25 cellular contexts compared by ENCODE assay signal in the genomic region with DNA sequence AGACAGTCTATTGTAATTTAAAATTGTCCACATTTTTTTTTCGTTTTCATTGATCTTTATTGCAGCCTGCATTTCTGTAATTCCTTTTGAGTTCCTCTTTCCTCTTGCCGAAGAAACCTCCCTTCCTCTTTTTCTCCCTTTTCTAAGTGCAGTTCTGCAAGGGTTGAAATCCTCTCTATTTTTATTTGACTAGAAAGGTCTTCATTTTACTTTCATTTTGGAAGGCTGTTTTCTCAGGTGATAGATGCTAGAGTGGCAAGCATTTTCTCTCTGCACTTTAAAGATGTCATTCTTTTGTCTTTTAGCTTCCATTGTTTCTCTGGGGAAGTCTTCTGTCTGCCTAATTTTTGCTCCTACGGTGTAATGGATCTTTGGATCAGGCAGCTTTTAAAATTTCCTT.
DNase-seq lines count a peak whose midpoint lies in the region; ATAC-seq, FAIRE-seq and TF ChIP-seq lines count a peak whose summit lies in the region.
"Had no signal": no experiment of that assay in that cellular context is flagged by ENCODE, and none has a peak within 500 bp of the region (broad histone marks: within the 10 kb centered on the region; RNA-seq: fewer than 3 reads in every experiment).

No MANE protein-coding gene starts in this region.

- peaks cover 52% of the 10 kb centered on the region for H3K4me1 Mint-ChIP-seq in type B pancreatic cell (ENCODE audit: unreplicated experiment)

- no peaks in the 10 kb centered on the region for H3K36me3 Mint-ChIP-seq in type B pancreatic cell
- H3K36me3 Mint-ChIP-seq: activated naive CD8-positive, alpha-beta T cell; CD4-positive, CD25-positive, alpha-beta regulatory T cell had no signal

- no peak for TF ChIP-seq CTCF in type B pancreatic cell (conservative IDR thresholded peaks at IDR 0.05)

- DNase-seq in CD1c-positive myeloid dendritic cell (ENCODE audit: extremely low spot score), result peak; percentile 39
- DNase-seq in NAMALWA (ENCODE audit: low spot score), result peak; percentile 46
- DNase-seq in SKM-1 (lab: John Stamatoyannopoulos, UW; ENCODE audit: unreplicated experiment), result peak; percentile 86
- no peak for DNase-seq in type B pancreatic cell (ENCODE audit: extremely low spot score, unreplicated experiment)
- no peak for DNase-seq in NCI-H2227 treated with DMSO at 0.1 percent for 48 hours (lab: John Stamatoyannopoulos, UW)
- DNase-seq in NK-92 (lab: John Stamatoyannopoulos, UW; ENCODE audit: unreplicated experiment), result no peak
- DNase-seq: ACHN; activated CD4-positive, alpha-beta T cell treated with anti-CD3 and anti-CD28 coated beads, Interleukin-2, amount 50 U/mL, for 48 hours; activated CD4-positive, CD25-positive, alpha-beta regulatory T cell; activated CD8-positive, alpha-beta memory T cell treated with anti-CD3 and anti-CD28 coated beads, Interleukin-2, amount 50 U/mL, for 4 hours; caudate nucleus; CD4-positive, CD25-positive, alpha-beta regulatory T cell; EL; NCI-H1105; NCI-H2081; nephron progenitor cell; right cardiac atrium; stimulated activated CD4-positive, alpha-beta T cell treated with anti-CD3 and anti-CD28 coated beads, Interleukin-12 subunit alpha, Interleukin-12 subunit beta, amount 100 ng/mL, for 4 hours; stimulated activated CD4-positive, alpha-beta T cell treated with anti-CD3 and anti-CD28 coated beads, Interleukin-4, amount 100 ng/mL, for 4 hours; stimulated activated naive CD8-positive, alpha-beta T cell treated with anti-CD3 and anti-CD28 coated beads, Interleukin-15, Interleukin-2, amounts not matched to agents 100 U/mL and 50 U/mL, for 24 hours had no signal

- no peaks in the 10 kb centered on the region for H3K27me3 Mint-ChIP-seq in type B pancreatic cell

- ATAC-seq in HG03045 (IDR thresholded peaks at IDR 0.05; ENCODE audit: unreplicated experiment), result no peak
- ATAC-seq: pancreas; right cardiac atrium; stimulated activated naive CD8-positive, alpha-beta T cell treated with anti-CD3 and anti-CD28 coated beads, Interleukin-15, Interleukin-2, amounts not matched to agents 100 U/mL and 50 U/mL, for 24 hours had no signal

- H3K27ac Mint-ChIP-seq in type B pancreatic cell, result no peak overlapping the region
- H3K27ac Mint-ChIP-seq: activated naive CD8-positive, alpha-beta T cell; nephron progenitor cell had no signal

- H3K4me3 Mint-ChIP-seq in type B pancreatic cell, result no peak overlapping the region
- H3K4me3 Mint-ChIP-seq: activated naive CD8-positive, alpha-beta T cell; CD4-positive, CD25-positive, alpha-beta regulatory T cell; nephron progenitor cell had no signal

- H3K9me3 Mint-ChIP-seq in type B pancreatic cell, result peaks cover 6% of the 10 kb centered on the region
- H3K9me3 Mint-ChIP-seq: CD4-positive, CD25-positive, alpha-beta regulatory T cell had no signal

- FAIRE-seq in islet of Langerhans (lab: Jason Lieb, UNC), result peak; percentile 5
- FAIRE-seq: keratinocyte, pancreas had no signal

Comparison
In these comparisons a context has a peak if more than half of its experiments do, and no peak if none do; other contexts are left out.
1. DNase-seq: peak in CD1c-positive myeloid dendritic cell (single experiment), NAMALWA (single experiment) and SKM-1 (single experiment); none in type B pancreatic cell (single experiment), NCI-H2227 treated with DMSO at 0.1 percent for 48 hours (single experiment) and NK-92 (single experiment).